13 cellular contexts compared by ENCODE assay signal in the genomic region with DNA sequence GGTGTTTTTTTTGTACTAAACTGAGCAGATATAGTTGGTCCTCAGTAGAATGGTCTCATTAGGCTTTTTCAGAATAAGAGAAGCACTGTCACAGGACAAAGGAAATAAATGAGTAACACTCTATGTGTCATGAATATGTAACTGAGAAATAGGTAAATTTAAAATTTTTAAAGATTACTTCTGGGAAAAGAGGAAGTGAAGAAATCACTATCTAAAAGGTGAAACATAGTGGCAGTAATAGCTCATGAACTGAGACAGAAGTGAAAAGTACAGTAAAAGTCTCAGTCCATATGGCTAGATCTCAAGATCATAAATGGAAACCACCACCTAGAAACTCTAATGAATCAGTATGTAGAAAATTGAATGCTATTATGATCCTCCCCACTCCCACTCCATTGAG.
DNase-seq lines count a peak whose midpoint lies in the region; ATAC-seq and TF ChIP-seq lines count a peak whose summit lies in the region.
"Had no signal": no experiment of that assay in that cellular context is flagged by ENCODE, and none has a peak within 500 bp of the region (broad histone marks: within the 10 kb centered on the region; RNA-seq: fewer than 3 reads in every experiment).

No MANE protein-coding gene starts in this region.

- intact Hi-C loops in vagina (cut with DNase I), result loop anchor here (5.0 kb wide), 2 partner anchors 267 to 382 kb away; no protein-coding TSS in a partner anchor

- no peaks in the 10 kb centered on the region for H3K27me3 Mint-ChIP-seq in activated naive CD8-positive, alpha-beta T cell treated with anti-CD3 and anti-CD28 coated beads, Interleukin-2, amount 10 ng/mL, durations not matched to agents 7 days and 5 days

- POLR2A ChIA-PET in activated naive CD8-positive, alpha-beta T cell treated with anti-CD3 and anti-CD28 coated beads, Interleukin-2, amount 10 ng/mL, durations not matched to agents 7 days and 5 days (lab: Charles Lee), result no interaction called here
- POLR2A ChIA-PET in HEK293T (lab: Yijun Ruan, JAX), result no interaction called here

- H3K9me3 Mint-ChIP-seq in activated naive CD8-positive, alpha-beta T cell treated with anti-CD3 and anti-CD28 coated beads, Interleukin-2, amount 10 ng/mL, durations not matched to agents 7 days and 5 days, result no peaks in the 10 kb centered on the region

- no peak for DNase-seq in activated naive CD8-positive, alpha-beta T cell treated with anti-CD3 and anti-CD28 coated beads, Interleukin-2, amount 10 ng/mL, durations not matched to agents 7 days and 5 days
- no peak for DNase-seq in central memory CD4-positive, alpha-beta T cell
- DNase-seq in HEK293T (ENCODE audit: extremely low spot score), result no peak
- DNase-seq in NCI-H526 treated with DMSO at 0.1 percent for 48 hours (lab: John Stamatoyannopoulos, UW), result no peak
- DNase-seq in vagina (ENCODE audit: extremely low spot score in 2 of 2), result no peak
- DNase-seq: GDM1; glutamatergic neuron; IMR-90; stimulated activated CD4-positive, alpha-beta T cell treated with anti-CD3 and anti-CD28 coated beads, Interleukin-12 subunit alpha, Interleukin-12 subunit beta, amount 100 ng/mL, for 4 hours had no signal

- CTCF ChIA-PET in HEK293T (lab: Yijun Ruan, JAX), result no interaction called here

- H3K36me3 Mint-ChIP-seq in activated naive CD8-positive, alpha-beta T cell treated with anti-CD3 and anti-CD28 coated beads, Interleukin-2, amount 10 ng/mL, durations not matched to agents 7 days and 5 days, result peaks cover 31% of the 10 kb centered on the region

- no peaks in the 10 kb centered on the region for H3K9me3 ChIP-seq in vagina

- no peak overlapping the region for H3K4me3 ChIP-seq in vagina
- H3K4me3 ChIP-seq: cardiac muscle cell had no signal

- H3K27me3 ChIP-seq in vagina, result no peaks in the 10 kb centered on the region
- H3K27me3 ChIP-seq: cardiac muscle cell had no signal

- H3K4me3 Mint-ChIP-seq in activated naive CD8-positive, alpha-beta T cell treated with anti-CD3 and anti-CD28 coated beads, Interleukin-2, amount 10 ng/mL, durations not matched to agents 7 days and 5 days, result peak overlapping the region; percentile 30

- ATAC-seq in GM18867 (IDR thresholded peaks at IDR 0.05; ENCODE audit: unreplicated experiment), result peak; percentile 84
- peak; percentile 86 for ATAC-seq in GM21423 (IDR thresholded peaks at IDR 0.05; ENCODE audit: unreplicated experiment)
- peak; percentile 85 for ATAC-seq in HG03108 (IDR thresholded peaks at IDR 0.05; ENCODE audit: unreplicated experiment)
- no peak for ATAC-seq in activated naive CD8-positive, alpha-beta T cell treated with anti-CD3 and anti-CD28 coated beads, Interleukin-2, amount 10 ng/mL, durations not matched to agents 7 days and 5 days (ENCODE audit: low read depth)

- H3K4me1 Mint-ChIP-seq in activated naive CD8-positive, alpha-beta T cell treated with anti-CD3 and anti-CD28 coated beads, Interleukin-2, amount 10 ng/mL, durations not matched to agents 7 days and 5 days, result peaks cover 20% of the 10 kb centered on the region

- H3K27ac Mint-ChIP-seq in activated naive CD8-positive, alpha-beta T cell treated with anti-CD3 and anti-CD28 coated beads, Interleukin-2, amount 10 ng/mL, durations not matched to agents 7 days and 5 days, result peak overlapping the region; percentile 35

- no peak for TF ChIP-seq CTCF in vagina (IDR thresholded peaks at IDR 0.05)

- peaks cover 0 to 4% of the 10 kb centered on the region in 2 donors for H3K36me3 ChIP-seq in vagina
- H3K36me3 ChIP-seq: cardiac muscle cell had no signal

- no peak overlapping the region for H3K27ac ChIP-seq in vagina
- H3K27ac ChIP-seq: cardiac muscle cell had no signal

- H3K4me1 ChIP-seq in vagina, result no peaks in the 10 kb centered on the region

- no peak for TF ChIP-seq POLR2A in vagina (IDR thresholded peaks at IDR 0.05)

TF ChIP-seq in HEK293T, 16 proteins besides CTCF, POLR2A, EP300 and RAD21:
- TF ChIP-seq FOXA1 (IDR thresholded peaks at IDR 0.05) (no peak), ZNF384 (IDR thresholded peaks at IDR 0.05) (no peak), LEF1 (IDR thresholded peaks at IDR 0.05; ENCODE audit: borderline replicate concordance) (no peak), BHLHE40 (IDR thresholded peaks at IDR 0.05; ENCODE audit: borderline replicate concordance) (no peak), CTBP1 (IDR thresholded peaks at IDR 0.05; ENCODE audit: borderline replicate concordance) (no peak), FOXK2 (IDR thresholded peaks at IDR 0.05) (no peak), SP1 (IDR thresholded peaks at IDR 0.05) (no peak), FOXM1 (IDR thresholded peaks at IDR 0.05; ENCODE audit: borderline replicate concordance) (no peak)
TF ChIP-seq in HEK293T: peak in this region for 0.
